Comparison of ENCODE assay signal across 1 cellular context in the genomic region with DNA sequence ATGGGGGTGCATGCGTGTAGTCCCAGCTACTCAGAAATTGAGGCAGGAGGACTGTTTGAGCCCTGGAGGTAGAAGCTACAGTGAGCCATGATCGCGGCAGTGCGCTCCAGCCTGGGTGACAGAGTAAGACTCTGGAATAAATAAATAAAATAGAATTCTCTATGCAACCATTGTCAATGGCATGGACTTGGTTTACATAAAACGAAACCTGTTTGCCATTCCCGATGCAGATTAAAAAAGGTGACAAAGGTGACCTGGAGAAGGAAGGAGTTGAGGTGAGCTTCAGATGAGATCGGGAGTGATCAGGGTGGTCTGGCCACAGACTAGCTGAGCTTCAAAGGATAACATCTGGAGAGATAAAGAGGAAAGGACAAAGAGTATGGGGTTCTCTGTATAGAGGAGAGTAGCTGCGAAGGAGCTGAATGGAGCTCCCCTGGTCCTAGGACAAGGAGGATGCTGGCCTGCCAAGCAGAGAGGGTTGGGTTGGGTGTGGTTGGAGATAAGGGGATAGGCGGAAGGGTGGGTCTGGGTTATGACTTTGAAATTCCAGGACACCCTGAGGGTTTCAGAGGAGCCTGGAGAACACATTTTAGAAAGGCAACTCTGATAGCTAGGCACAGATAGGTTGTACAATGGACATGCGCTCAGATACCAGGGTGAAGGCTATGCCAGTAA.
TF ChIP-seq lines count a peak whose summit lies in the region.

No MANE protein-coding gene starts in this region.

TF ChIP-seq in SK-N-SH treated with all-trans-retinoic acid at 6 μM for 48 hours, 23 proteins besides CTCF, POLR2A, EP300 and RAD21 (continued from another document):
- TF ChIP-seq PATZ1 (CRISPR knock-in tag; IDR thresholded peaks at IDR 0.05; ENCODE audit: borderline replicate concordance), result no peak
- no peak for TF ChIP-seq ZFP30 (CRISPR knock-in tag; IDR thresholded peaks at IDR 0.05)
- no peak for TF ChIP-seq TSHZ2 (CRISPR knock-in tag; IDR thresholded peaks at IDR 0.05)
- TF ChIP-seq CSDC2 (CRISPR knock-in tag; IDR thresholded peaks at IDR 0.05), result no peak
- no peak for TF ChIP-seq ZNF70 (CRISPR knock-in tag; IDR thresholded peaks at IDR 0.05)
- TF ChIP-seq TCF4 (CRISPR knock-in tag; IDR thresholded peaks at IDR 0.05; ENCODE audit: borderline replicate concordance), result no peak
